16 cellular contexts compared by ENCODE assay signal in genomic region chr16:66617728-66618127, GRCh38. TPM values are rescaled to one million over a fixed set of nuclear protein-coding genes. Genes with fewer than 3 reads are reported as not detected.
DNase-seq lines count a peak whose midpoint lies in the region; ATAC-seq, FAIRE-seq and TF ChIP-seq lines count a peak whose summit lies in the region.
"Had no signal": no experiment of that assay in that cellular context is flagged by ENCODE, and none has a peak within 500 bp of the region (broad histone marks: within the 10 kb centered on the region; RNA-seq: fewer than 3 reads in every experiment).

No MANE protein-coding gene starts in this region.

- peak overlapping the region; percentile 78 for H3K4me2 ChIP-seq in astrocyte (ENCODE audit: low read length)
- H3K4me2 ChIP-seq: KMS-11 had no signal

- H3K9me3 Mint-ChIP-seq in astrocyte (ENCODE audit: unreplicated experiment), result no peaks in the 10 kb centered on the region
- no peaks in the 10 kb centered on the region for H3K9me3 Mint-ChIP-seq in stimulated activated effector memory CD8-positive, alpha-beta T cell treated with anti-CD3 and anti-CD28 coated beads, Interleukin-12 subunit alpha, Interleukin-12 subunit beta, amount 100 ng/mL, for 72 hours
- H3K9me3 Mint-ChIP-seq: activated B cell treated with CpG ODN at 0.5 μM for 24 hours had no signal

- H3K36me3 ChIP-seq in astrocyte (ENCODE audit: insufficient read depth, low read length), result peaks cover 6% of the 10 kb centered on the region

- no peaks in the 10 kb centered on the region for H3K9me3 ChIP-seq in astrocyte (ENCODE audit: insufficient read depth, low read depth, low read length)

- no peak for FAIRE-seq in astrocyte (lab: Jason Lieb, UNC)
- FAIRE-seq: frontal cortex had no signal

- H3K27ac ChIP-seq in astrocyte (ENCODE audit: low read depth, low read length), result no peak overlapping the region
- H3K27ac ChIP-seq: 22Rv1, KMS-11 had no signal

- peaks cover 44% of the 10 kb centered on the region for H3K4me1 Mint-ChIP-seq in astrocyte (ENCODE audit: low read depth, unreplicated experiment)
- no peaks in the 10 kb centered on the region for H3K4me1 Mint-ChIP-seq in stimulated activated effector memory CD8-positive, alpha-beta T cell treated with anti-CD3 and anti-CD28 coated beads, Interleukin-12 subunit alpha, Interleukin-12 subunit beta, amount 100 ng/mL, for 72 hours
- H3K4me1 Mint-ChIP-seq: activated B cell treated with CpG ODN at 0.5 μM for 24 hours had no signal

- TF ChIP-seq CTCF in astrocyte (IDR thresholded peaks at IDR 0.05; ENCODE audit: insufficient read depth, low read depth, low read length), result no peak

- ATAC-seq in stimulated activated effector memory CD8-positive, alpha-beta T cell treated with anti-CD3 and anti-CD28 coated beads, Interleukin-12 subunit alpha, Interleukin-12 subunit beta, amount 100 ng/mL, for 72 hours, result no peak
- ATAC-seq in HG02623 (IDR thresholded peaks at IDR 0.05; ENCODE audit: unreplicated experiment), result no peak

- H3K27me3 ChIP-seq in astrocyte (ENCODE audit: insufficient read depth, low read length), result no peaks in the 10 kb centered on the region

- no peak overlapping the region for H3K27ac Mint-ChIP-seq in astrocyte (ENCODE audit: unreplicated experiment)
- H3K27ac Mint-ChIP-seq in stimulated activated effector memory CD8-positive, alpha-beta T cell treated with anti-CD3 and anti-CD28 coated beads, Interleukin-12 subunit alpha, Interleukin-12 subunit beta, amount 100 ng/mL, for 72 hours, result peak overlapping the region; percentile 69
- H3K27ac Mint-ChIP-seq: activated B cell treated with CpG ODN at 0.5 μM for 24 hours had no signal

- no peak overlapping the region for H3K4me3 Mint-ChIP-seq in astrocyte (ENCODE audit: unreplicated experiment)
- no peak overlapping the region for H3K4me3 Mint-ChIP-seq in stimulated activated effector memory CD8-positive, alpha-beta T cell treated with anti-CD3 and anti-CD28 coated beads, Interleukin-12 subunit alpha, Interleukin-12 subunit beta, amount 100 ng/mL, for 72 hours
- H3K4me3 Mint-ChIP-seq: activated B cell treated with CpG ODN at 0.5 μM for 24 hours, CD14-positive monocyte had no signal

- no peak overlapping the region for H2AFZ ChIP-seq in astrocyte (ENCODE audit: low read depth, low read length)

- H3K36me3 Mint-ChIP-seq in astrocyte (ENCODE audit: low read depth, unreplicated experiment), result peaks cover 23% of the 10 kb centered on the region
- peaks cover 14% of the 10 kb centered on the region for H3K36me3 Mint-ChIP-seq in stimulated activated effector memory CD8-positive, alpha-beta T cell treated with anti-CD3 and anti-CD28 coated beads, Interleukin-12 subunit alpha, Interleukin-12 subunit beta, amount 100 ng/mL, for 72 hours

- peaks cover 44% of the 10 kb centered on the region for H3K4me1 ChIP-seq in astrocyte (ENCODE audit: insufficient read depth, low read length)

- peak; percentile 6 for DNase-seq in NCI-H146 (lab: John Stamatoyannopoulos, UW)
- no peak for DNase-seq in NCI-H146 treated with DMSO at 0.1 percent for 48 hours (lab: John Stamatoyannopoulos, UW; ENCODE audit: unreplicated experiment)
- peak; percentile 18 for DNase-seq in astrocyte (ENCODE audit: low read depth)
- peak; percentile 57 for DNase-seq in left kidney (ENCODE audit: low read depth, low spot score)
- no peak for DNase-seq in stimulated activated effector memory CD8-positive, alpha-beta T cell treated with anti-CD3 and anti-CD28 coated beads, Interleukin-12 subunit alpha, Interleukin-12 subunit beta, amount 100 ng/mL, for 72 hours (ENCODE audit: low spot score in 2 of 2)
- DNase-seq in activated CD4-positive, alpha-beta T cell treated with anti-CD3 and anti-CD28 coated beads, Interleukin-2, amount 50 U/mL, for 1 hour, result no peak
- no peak for DNase-seq in activated CD4-positive, alpha-beta T cell treated with anti-CD3 and anti-CD28 coated beads for 48 hours
- DNase-seq: activated B cell treated with CpG ODN at 0.5 μM for 24 hours; effector memory CD4-positive, alpha-beta T cell; HCEC 1CT had no signal

- H3K4me3 ChIP-seq in astrocyte (ENCODE audit: insufficient read depth, low read depth, low read length), result no peak overlapping the region

- no peaks in the 10 kb centered on the region for H3K79me2 ChIP-seq in astrocyte (ENCODE audit: insufficient read depth, low read length)

- no peaks in the 10 kb centered on the region for H3K27me3 Mint-ChIP-seq in astrocyte (ENCODE audit: low read depth, unreplicated experiment)

- no peak overlapping the region for H3K9ac ChIP-seq in astrocyte (ENCODE audit: low read length)
- H3K9ac ChIP-seq: KMS-11 had no signal

- peaks cover 1% of the 10 kb centered on the region for H4K20me1 ChIP-seq in astrocyte (ENCODE audit: insufficient read depth, low read length)

RNA-seq across cellular contexts. Expression of gene CMTM3, which starts 13.2 kb away (rescaled TPM):
- 62.0 and 62.4 TPM in 2 replicates for total RNA-seq in astrocyte

RNA-seq across cellular contexts. Expression of gene CMTM2, which starts 38.5 kb away (rescaled TPM):
- total RNA-seq in astrocyte, result not detected in 2 replicates
- total RNA-seq: activated B cell treated with CpG ODN at 0.5 μM for 24 hours, Daoy, frontal cortex had no signal

RNA-seq across cellular contexts. Expression of gene CMTM1, which starts 51.5 kb away (rescaled TPM):
- total RNA-seq in astrocyte, result 2.7 and 6.4 TPM in 2 replicates

Comparison
In these comparisons a context has a peak if more than half of its experiments do, and no peak if none do; other contexts are left out.
1. DNase-seq: peak in NCI-H146 (single experiment), astrocyte (single experiment) and left kidney (single experiment); none in NCI-H146 treated with DMSO at 0.1 percent for 48 hours (single experiment), stimulated activated effector memory CD8-positive, alpha-beta T cell treated with anti-CD3 and anti-CD28 coated beads, Interleukin-12 subunit alpha, Interleukin-12 subunit beta, amount 100 ng/mL, for 72 hours (0 of 2), activated CD4-positive, alpha-beta T cell treated with anti-CD3 and anti-CD28 coated beads, Interleukin-2, amount 50 U/mL, for 1 hour (single experiment) and activated CD4-positive, alpha-beta T cell treated with anti-CD3 and anti-CD28 coated beads for 48 hours (single experiment).